Comparison of ENCODE assay signal across 8 cellular contexts in genomic region chr16:67158637-67159600, GRCh38. TPM values are rescaled to one million over a fixed set of nuclear protein-coding genes. Genes with fewer than 3 reads are reported as not detected.
DNase-seq lines count a peak whose midpoint lies in the region; ATAC-seq, FAIRE-seq and TF ChIP-seq lines count a peak whose summit lies in the region.

No MANE protein-coding gene starts in this region.

- H3K27ac ChIP-seq in adrenal gland (peak overlapping the region in 3 of 5 donors; percentile 17 to 81 (median 81)), kidney (ENCODE audit: low read depth in 2 of 2, low read length in 2 of 2) (peak overlapping the region; percentile 8 to 67)

- H3K9me3 ChIP-seq in adrenal gland (replicated peaks in 1 of 3) (no peaks in the 10 kb centered on the region), kidney (ENCODE audit: control insufficient read depth in 1 of 2, low read length in 2 of 2) (no peaks in the 10 kb centered on the region)

- ATAC-seq in HG03025 (IDR thresholded peaks at IDR 0.05; ENCODE audit: low FRiP score, unreplicated experiment): peak; percentile 28

- H3K36me3 ChIP-seq in adrenal gland (replicated peaks in 1 of 2): no peaks in the 10 kb centered on the region
- no peaks in the 10 kb centered on the region for H3K36me3 ChIP-seq in kidney (ENCODE audit: control insufficient read depth in 1 of 2, insufficient read depth in 2 of 2, low read length in 2 of 2)

- no peak for FAIRE-seq in kidney (lab: Jason Lieb, UNC)

- no peak for TF ChIP-seq POLR2A in adrenal gland (IDR thresholded peaks at IDR 0.05)

- H3K27me3 ChIP-seq in adrenal gland: no peaks in the 10 kb centered on the region

- intact Hi-C loops in adrenal gland (cut with DNase I) (loop anchor here (5.0 to 10.0 kb wide), 4 partner anchors 52 to 182 kb away; partner anchors contain the start of gene PHAF1 (in 1 of the 2)), kidney (cut with DNase I) (no loop called here)

- H3K4me1 ChIP-seq in adrenal gland (replicated peaks in 1 of 2): peaks cover 29 to 49% of the 10 kb centered on the region in 2 donors
- peaks cover 6 to 40% of the 10 kb centered on the region in 2 donors for H3K4me1 ChIP-seq in kidney (ENCODE audit: control insufficient read depth in 1 of 2, insufficient read depth in 1 of 2, low read depth in 1 of 2, low read length in 2 of 2)

- in situ Hi-C loops in SK-MEL-5 (cut with HindIII; ENCODE audit: low pct_unique_long_range_greater_than_20kb, low sequenced_read_pairs): no loop called here

- TF ChIP-seq CTCF in adrenal gland (IDR thresholded peaks at IDR 0.05) (no peak), kidney (IDR thresholded peaks at IDR 0.05; ENCODE audit: borderline replicate concordance, extremely low read depth, insufficient read depth) (no peak)

- H3K9ac ChIP-seq in kidney (ENCODE audit: low read length in 2 of 2): peak overlapping the region; percentile 18 to 90

- 6 to 45% (median 21%) methylated on average over 4 to 34 of the region's 34 CpGs for whole genome bisulfite sequencing in adrenal gland, 4 donors

- peak overlapping the region; percentile 55 to 97 (median 74) for H3K4me3 ChIP-seq in adrenal gland
- peak overlapping the region; percentile 77 to 88 for H3K4me3 ChIP-seq in kidney (ENCODE audit: low read length in 2 of 2)

- peak; percentile 16 for DNase-seq in NCI-H510A treated with DMSO at 0.1 percent for 48 hours (lab: John Stamatoyannopoulos, UW)
- DNase-seq in NCI-H510A (lab: John Stamatoyannopoulos, UW): no peak
- DNase-seq in SK-MEL-5 (ENCODE audit: low read depth, low spot score): peak; percentile 59
- peak in 6 of 7 donors; percentile 54 to 72 (median 56) for DNase-seq in adrenal gland
- DNase-seq in kidney: peak; percentile 91
- DNase-seq in stimulated activated CD4-positive, alpha-beta T cell treated with anti-CD3 and anti-CD28 coated beads, Interleukin-4, amount 100 ng/mL, for 48 hours (ENCODE audit: low read depth in 2 of 2): peak; percentile 67 to 76
- no peak for DNase-seq in SKM-1 (lab: John Stamatoyannopoulos, UW; ENCODE audit: unreplicated experiment)

RNA-seq across cellular contexts. Expression of gene TRADD, which starts 0.8 kb away (rescaled TPM):
- total RNA-seq in SK-MEL-5 (2014; rRNA removed; shearing (Covaris generic)): 18.3 and 21.1 TPM in 2 replicates
- 18.1 and 18.3 TPM in 2 replicates for polyA plus RNA-seq in SK-MEL-5 (2015; cell fraction: cytosol; rRNA removed)
- 38.5 and 58.4 TPM in 2 replicates for polyA plus RNA-seq in SK-MEL-5 (2015; cell fraction: nucleus; rRNA removed)
- total RNA-seq in adrenal gland (10 to 100 TPM; 15.6 to 62.7 (median 34.2) TPM), kidney (27.1 TPM)
- polyA plus RNA-seq in adrenal gland (10 to 100 TPM in 2 of 3 donors, 1 to 10 TPM in 1; 4.1 to 30.5 (median 19.6) TPM), kidney (ENCODE audit: insufficient read depth, low read depth, low replicate concordance) (30.2 TPM)

RNA-seq across cellular contexts. Expression of gene FBXL8, which starts 0.8 kb away (rescaled TPM):
- 5.1 and 6.4 TPM in 2 replicates for total RNA-seq in SK-MEL-5 (2014; rRNA removed; shearing (Covaris generic))
- 3.8 and 5.0 TPM in 2 replicates for polyA plus RNA-seq in SK-MEL-5 (2015; cell fraction: cytosol; rRNA removed)
- 164 and 185 TPM in 2 replicates for polyA plus RNA-seq in SK-MEL-5 (2015; cell fraction: nucleus; rRNA removed)
- 10 to 100 TPM in 7 of 8 donors, 1 to 10 TPM in 1; 3.6 to 58.3 (median 38.8) TPM for total RNA-seq in adrenal gland
- 10 to 100 TPM in 2 of 3 donors, 1 to 10 TPM in 1; 1.4 to 63.0 (median 27.3) TPM for polyA plus RNA-seq in adrenal gland
- total RNA-seq in kidney: 19.8 TPM
- polyA plus RNA-seq in kidney (ENCODE audit: insufficient read depth, low read depth, low replicate concordance): 9.5 TPM

RNA-seq across cellular contexts. Expression of gene HSF4, which starts 5.6 kb away (rescaled TPM):
- total RNA-seq in SK-MEL-5 (2014; rRNA removed; shearing (Covaris generic)): 28.7 and 40.9 TPM in 2 replicates
- polyA plus RNA-seq in SK-MEL-5 (2015; cell fraction: cytosol; rRNA removed): 2.9 and 3.1 TPM in 2 replicates
- polyA plus RNA-seq in SK-MEL-5 (2015; cell fraction: nucleus; rRNA removed): 815 and 943 TPM in 2 replicates
- total RNA-seq in adrenal gland (100 to 1,000 TPM in 2 of 8 donors, 10 to 100 TPM in 6; 11.1 to 163 (median 49.4) TPM), kidney (37.9 TPM)
- polyA plus RNA-seq in adrenal gland (100 to 1,000 TPM in 2 of 3 donors, 1 to 10 TPM in 1; 5.9 to 700 (median 234) TPM), kidney (ENCODE audit: insufficient read depth, low read depth, low replicate concordance) (26.7 TPM)

RNA-seq across cellular contexts. Expression of gene B3GNT9, which starts 8.1 kb away (rescaled TPM):
- total RNA-seq in SK-MEL-5 (2014; rRNA removed; shearing (Covaris generic)): 0.92 and 2.0 TPM in 2 replicates
- polyA plus RNA-seq in SK-MEL-5 (2015; cell fraction: cytosol; rRNA removed): 2.0 and 2.8 TPM in 2 replicates
- polyA plus RNA-seq in SK-MEL-5 (2015; cell fraction: nucleus; rRNA removed): 2.7 and 2.9 TPM in 2 replicates
- total RNA-seq in adrenal gland: 10 to 100 TPM; 13.4 to 52.1 (median 29.2) TPM
- 10 to 100 TPM in 2 of 3 donors, 1 to 10 TPM in 1; 6.4 to 15.0 (median 11.9) TPM for polyA plus RNA-seq in adrenal gland
- total RNA-seq in kidney: 16.7 TPM
- 12.1 TPM for polyA plus RNA-seq in kidney (ENCODE audit: insufficient read depth, low read depth, low replicate concordance)

RNA-seq across cellular contexts. Expression of gene NOL3, which starts 11.4 kb away (rescaled TPM):
- total RNA-seq in SK-MEL-5 (2014; rRNA removed; shearing (Covaris generic)): 7.8 and 13.2 TPM in 2 replicates
- 11.3 and 15.5 TPM in 2 replicates for polyA plus RNA-seq in SK-MEL-5 (2015; cell fraction: cytosol; rRNA removed)
- polyA plus RNA-seq in SK-MEL-5 (2015; cell fraction: nucleus; rRNA removed): 73.0 and 87.1 TPM in 2 replicates
- 100 to 1,000 TPM in 5 of 8 donors, 10 to 100 TPM in 3; 43.1 to 162 (median 110) TPM for total RNA-seq in adrenal gland
- 100 to 1,000 TPM in 2 of 3 donors, 10 to 100 TPM in 1; 58.3 to 168 (median 150) TPM for polyA plus RNA-seq in adrenal gland
- 36.4 TPM for total RNA-seq in kidney
- polyA plus RNA-seq in kidney (ENCODE audit: insufficient read depth, low read depth, low replicate concordance): 35.3 TPM

Comparison
In these comparisons a context has a peak if more than half of its experiments do, and no peak if none do; other contexts are left out.
1. DNase-seq: peak in NCI-H510A treated with DMSO at 0.1 percent for 48 hours (single experiment), SK-MEL-5 (single experiment), adrenal gland (6 of 7), kidney (single experiment) and stimulated activated CD4-positive, alpha-beta T cell treated with anti-CD3 and anti-CD28 coated beads, Interleukin-4, amount 100 ng/mL, for 48 hours (2 of 2); none in NCI-H510A (single experiment) and SKM-1 (single experiment).